ENCODE assay signal across 8 cellular contexts in the genomic region with DNA sequence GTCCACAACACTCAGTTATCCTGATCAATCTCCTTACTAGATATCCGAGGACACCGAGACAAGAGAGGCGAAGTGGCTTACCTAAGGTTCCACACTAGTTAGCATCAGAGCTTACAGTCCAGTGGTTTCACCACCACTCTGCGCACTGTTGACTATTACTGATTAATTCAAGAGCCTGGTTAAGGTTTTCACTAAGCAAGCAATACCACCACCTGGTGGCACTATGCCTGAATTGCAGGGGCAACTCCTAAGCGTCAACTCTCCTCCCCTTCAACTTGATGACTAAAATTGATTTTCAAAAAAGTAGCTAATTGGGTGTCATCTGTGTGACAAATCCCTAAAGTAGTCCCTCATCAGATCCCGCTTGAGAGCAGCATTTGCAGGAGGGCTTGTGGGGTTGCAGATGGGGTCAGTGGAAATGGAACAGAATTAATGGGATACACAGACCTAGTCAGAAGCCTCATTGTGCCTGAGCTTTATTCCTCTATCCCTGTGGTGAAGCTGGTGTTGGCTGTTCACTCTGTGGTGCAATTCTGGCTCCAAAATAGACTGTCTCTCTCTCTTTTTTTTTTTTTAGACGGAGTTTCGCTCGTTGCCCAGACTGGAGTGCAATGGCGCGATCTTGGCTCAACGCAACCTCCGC. TPM values are rescaled to one million over a fixed set of nuclear protein-coding genes. Genes with fewer than 3 reads are reported as not detected.
DNase-seq lines count a peak whose midpoint lies in the region; TF ChIP-seq lines count a peak whose summit lies in the region.

No MANE protein-coding gene starts in this region.

- H2AFZ ChIP-seq in OCI-LY3 (ENCODE audit: low read depth, low read length) = no peak overlapping the region
- H2AFZ ChIP-seq in neural progenitor cell (replicated peaks) = no peak overlapping the region

- H3F3A ChIP-seq in neural progenitor cell (ENCODE audit: low read depth) = no peaks in the 10 kb centered on the region

- H3K36me3 ChIP-seq in cardiac muscle cell (no peaks in the 10 kb centered on the region), right atrium auricular region (no peaks in the 10 kb centered on the region), OCI-LY3 (replicated peaks; ENCODE audit: low read depth, low read length) (no peaks in the 10 kb centered on the region), neural progenitor cell (no peaks in the 10 kb centered on the region)

- no peaks in the 10 kb centered on the region for H3K4me1 ChIP-seq in cardiac muscle cell (ENCODE audit: low read depth)
- no peaks in the 10 kb centered on the region for H3K4me1 ChIP-seq in right atrium auricular region
- no peaks in the 10 kb centered on the region for H3K4me1 ChIP-seq in OCI-LY3 (ENCODE audit: low read length)
- no peaks in the 10 kb centered on the region for H3K4me1 ChIP-seq in neural progenitor cell

- H3K4me2 ChIP-seq in OCI-LY3 (ENCODE audit: low read length) (no peak overlapping the region), neural progenitor cell (no peak overlapping the region)

- H3K4me1 Mint-ChIP-seq in neural progenitor cell = peaks cover 45% of the 10 kb centered on the region

- H3K27ac ChIP-seq in cardiac muscle cell = no peak overlapping the region
- H3K27ac ChIP-seq in right atrium auricular region = no peak overlapping the region
- no peak overlapping the region for H3K27ac ChIP-seq in OCI-LY3 (ENCODE audit: low read length)
- no peak overlapping the region for H3K27ac ChIP-seq in neural progenitor cell

- no peaks in the 10 kb centered on the region for H4K20me1 ChIP-seq in OCI-LY3 (ENCODE audit: insufficient read depth, low read length)
- H4K20me1 ChIP-seq in neural progenitor cell (ENCODE audit: low read depth) = no peaks in the 10 kb centered on the region

- H3K9me3 Mint-ChIP-seq in neural progenitor cell = no peaks in the 10 kb centered on the region

- H3K9me3 ChIP-seq in cardiac muscle cell (ENCODE audit: low read depth) (no peaks in the 10 kb centered on the region), right atrium auricular region (peaks cover 0 to 9% of the 10 kb centered on the region in 2 donors), OCI-LY3 (ENCODE audit: insufficient read depth, low read length) (no peaks in the 10 kb centered on the region), neural progenitor cell (ENCODE audit: low read depth) (no peaks in the 10 kb centered on the region)

- in situ Hi-C loops in astrocyte of the spinal cord (cut with HindIII; ENCODE audit: low sequenced_read_pairs) = no loop called here

- TF ChIP-seq CTCF in cardiac muscle cell (IDR thresholded peaks at IDR 0.05; ENCODE audit: low read depth, low read length) (peak; percentile 74), right atrium auricular region (IDR thresholded peaks at IDR 0.05) (peak in 1 of 2 donors; percentile 25), OCI-LY3 (IDR thresholded peaks at IDR 0.05; ENCODE audit: low read depth, low read length) (peak; percentile 73), astrocyte of the spinal cord (IDR thresholded peaks at IDR 0.05; ENCODE audit: low read depth, low read length) (peak; percentile 67), neural progenitor cell (IDR thresholded peaks at IDR 0.05) (peak; percentile 86)

- peaks cover 29% of the 10 kb centered on the region for H3K27me3 Mint-ChIP-seq in neural progenitor cell (ENCODE audit: insufficient read depth, low read depth)

- H3K79me2 ChIP-seq in OCI-LY3 (ENCODE audit: low read length) = no peaks in the 10 kb centered on the region
- no peaks in the 10 kb centered on the region for H3K79me2 ChIP-seq in neural progenitor cell (ENCODE audit: low read depth)

- no peaks in the 10 kb centered on the region for H3K27me3 ChIP-seq in cardiac muscle cell
- no peaks in the 10 kb centered on the region for H3K27me3 ChIP-seq in right atrium auricular region
- H3K27me3 ChIP-seq in OCI-LY3 (ENCODE audit: low read depth, low read length) = no peaks in the 10 kb centered on the region
- H3K27me3 ChIP-seq in neural progenitor cell = no peaks in the 10 kb centered on the region

- no peak overlapping the region for H3K9ac ChIP-seq in OCI-LY3 (ENCODE audit: low read length)
- no peak overlapping the region for H3K9ac ChIP-seq in neural progenitor cell

- H3K4me3 ChIP-seq in cardiac muscle cell (no peak overlapping the region), right atrium auricular region (no peak overlapping the region), OCI-LY3 (ENCODE audit: low read length) (no peak overlapping the region), astrocyte of the spinal cord (ENCODE audit: low read depth, low read length) (no peak overlapping the region), neural progenitor cell (no peak overlapping the region)

- H3K36me3 Mint-ChIP-seq in neural progenitor cell = no peaks in the 10 kb centered on the region

- H3K27ac Mint-ChIP-seq in neural progenitor cell = peak overlapping the region; percentile 79

- DNase-seq in cardiac muscle cell (ENCODE audit: low read depth in 1 of 2, low spot score in 1 of 2) = peak; percentile 22 to 47
- no peak for DNase-seq in right atrium auricular region (ENCODE audit: low spot score)
- DNase-seq in astrocyte of the spinal cord (ENCODE audit: low read depth, low spot score) = peak; percentile 13
- peak; percentile 73 for DNase-seq in neural progenitor cell (ENCODE audit: low spot score)
- DNase-seq in hypothalamus (lab: John Stamatoyannopoulos, UW) = no peak
- DNase-seq in T-helper 9 cell = no peak
- no peak for DNase-seq in GM19240 (ENCODE audit: insufficient read length, low spot score)

- peak overlapping the region; percentile 46 for H3K4me3 Mint-ChIP-seq in neural progenitor cell

RNA-seq across cellular contexts. Expression of gene TTC22, which starts 9.1 kb away (rescaled TPM):
- 0.04 TPM in 1 of 2 replicates, not detected in the other for total RNA-seq in cardiac muscle cell
- not detected in 2 replicates for polyA plus RNA-seq in cardiac muscle cell
- under 1 TPM; 0.43 to 0.70 TPM for total RNA-seq in right atrium auricular region
- total RNA-seq in neural progenitor cell (ENCODE audit: low replicate concordance) = not detected in 2 replicates

RNA-seq across cellular contexts. Expression of gene PARS2, which starts 27.7 kb away (rescaled TPM):
- total RNA-seq in cardiac muscle cell (11.9 and 12.0 TPM in 2 replicates), right atrium auricular region (1 to 10 TPM; 3.9 to 4.0 TPM), neural progenitor cell (ENCODE audit: low replicate concordance) (5.4 and 11.0 TPM in 2 replicates)
- 15.5 and 17.7 TPM in 2 replicates for polyA plus RNA-seq in cardiac muscle cell

Comparison
In these comparisons a context has a peak if more than half of its experiments do, and no peak if none do; other contexts are left out.
1. DNase-seq: peak in cardiac muscle cell (2 of 2), astrocyte of the spinal cord (single experiment) and neural progenitor cell (single experiment); none in right atrium auricular region (single experiment), hypothalamus (0 of 51), T-helper 9 cell (single experiment) and GM19240 (single experiment).